30 cellular contexts compared by ENCODE assay signal in the genomic region with DNA sequence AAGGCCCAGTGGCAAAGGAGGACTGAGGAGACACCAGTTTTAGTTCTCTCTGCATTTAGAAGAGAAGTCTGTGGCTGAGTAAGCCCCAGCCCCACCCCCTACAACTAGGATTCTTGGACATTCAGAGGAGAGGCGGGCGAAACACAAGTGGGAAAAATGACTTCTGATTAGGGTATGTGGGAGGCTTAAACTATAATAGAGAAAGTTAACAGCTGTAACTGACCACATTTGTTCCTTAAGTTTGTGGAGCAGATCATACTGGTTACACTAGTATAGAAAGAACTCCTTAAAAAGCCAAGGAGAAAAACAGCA.
"Had no signal": no experiment of that assay in that cellular context is flagged by ENCODE, and none has a peak within 500 bp of the region (broad histone marks: within the 10 kb centered on the region; RNA-seq: fewer than 3 reads in every experiment).

No MANE protein-coding gene starts in this region.

- H3K36me3 ChIP-seq: cardiac muscle cell had no signal

- H3K27ac Mint-ChIP-seq: activated B cell treated with CpG ODN at 0.5 μM for 24 hours; activated CD4-positive, alpha-beta memory T cell treated with anti-CD3 and anti-CD28 coated beads, Interleukin-2, amount 10 ng/mL, durations not matched to agents 7 days and 5 days; activated CD8-positive, alpha-beta memory T cell treated with anti-CD3 and anti-CD28 coated beads, Interleukin-2, amount 10 ng/mL, durations not matched to agents 7 days and 5 days; activated naive CD8-positive, alpha-beta T cell treated with anti-CD3 and anti-CD28 coated beads for 36 hours; IgD-negative memory B cell had no signal

- H3K36me3 Mint-ChIP-seq: activated CD8-positive, alpha-beta memory T cell treated with anti-CD3 and anti-CD28 coated beads, Interleukin-2, amount 10 ng/mL, durations not matched to agents 7 days and 5 days; activated naive CD8-positive, alpha-beta T cell treated with anti-CD3 and anti-CD28 coated beads for 36 hours had no signal

- H2AFZ ChIP-seq: PC-9 had no signal

- H3K4me2 ChIP-seq: PC-9 had no signal

- ATAC-seq: activated CD8-positive, alpha-beta memory T cell treated with anti-CD3 and anti-CD28 coated beads, Interleukin-2, amount 10 ng/mL, durations not matched to agents 7 days and 5 days; Right ventricle myocardium inferior had no signal

- H3K9me3 Mint-ChIP-seq: activated B cell treated with CpG ODN at 0.5 μM for 24 hours; activated CD4-positive, alpha-beta memory T cell treated with anti-CD3 and anti-CD28 coated beads, Interleukin-2, amount 10 ng/mL, durations not matched to agents 7 days and 5 days; activated naive CD8-positive, alpha-beta T cell treated with anti-CD3 and anti-CD28 coated beads for 36 hours; central memory CD8-positive, alpha-beta T cell; IgD-negative memory B cell had no signal

- H3K27me3 ChIP-seq: cardiac muscle cell had no signal

- DNase-seq: activated B cell treated with CpG ODN at 0.5 μM for 24 hours; activated CD4-positive, alpha-beta memory T cell treated with anti-CD3 and anti-CD28 coated beads, Interleukin-2, amount 10 ng/mL, durations not matched to agents 7 days and 5 days; activated CD4-positive, alpha-beta T cell treated with anti-CD3 and anti-CD28 coated beads for 4 hours; activated CD4-positive, CD25-positive, alpha-beta regulatory T cell treated with anti-CD3 and anti-CD28 coated beads, Interleukin-2, amount 50 U/mL, for 72 hours; activated CD8-positive, alpha-beta memory T cell treated with anti-CD3 and anti-CD28 coated beads for 24 hours; activated CD8-positive, alpha-beta memory T cell treated with anti-CD3 and anti-CD28 coated beads, Interleukin-2, amount 10 ng/mL, durations not matched to agents 7 days and 5 days; activated CD8-positive, alpha-beta memory T cell treated with anti-CD3 and anti-CD28 coated beads, Interleukin-2, amount 50 U/mL, for 48 hours; activated effector memory CD4-positive, alpha-beta T cell treated with anti-CD3 and anti-CD28 coated beads, Interleukin-2, amount 50 U/mL, for 16 hours; activated naive CD4-positive, alpha-beta T cell; activated naive CD4-positive, alpha-beta T cell treated with anti-CD3 and anti-CD28 coated beads, Interleukin-2, amount 50 U/mL, for 16 hours; activated naive CD8-positive, alpha-beta T cell treated with anti-CD3 and anti-CD28 coated beads for 36 hours; activated T-cell treated with anti-CD3 and anti-CD28 coated beads, Interleukin-2, amount 50 U/mL, for 48 hours; amniotic stem cell; aorta; Kasumi-1; KG1; NCI-H1105; NCI-H1417 treated with DMSO at 0.1 percent for 48 hours; NCI-H187 treated with DMSO at 0.1 percent for 48 hours; NCI-H2081 treated with DMSO at 0.1 percent for 48 hours; NCI-H345; NCI-H524 treated with DMSO at 0.1 percent for 48 hours; PC-9; SIG-M5 had no signal

- H3K27ac ChIP-seq: cardiac muscle cell, PC-9, RWPE1, VCaP had no signal

- H3K4me3 Mint-ChIP-seq: activated B cell treated with CpG ODN at 0.5 μM for 24 hours; activated CD4-positive, alpha-beta memory T cell treated with anti-CD3 and anti-CD28 coated beads, Interleukin-2, amount 10 ng/mL, durations not matched to agents 7 days and 5 days; activated CD8-positive, alpha-beta memory T cell treated with anti-CD3 and anti-CD28 coated beads, Interleukin-2, amount 10 ng/mL, durations not matched to agents 7 days and 5 days; activated naive CD8-positive, alpha-beta T cell treated with anti-CD3 and anti-CD28 coated beads for 36 hours; central memory CD8-positive, alpha-beta T cell; IgD-negative memory B cell had no signal

- H3K4me1 Mint-ChIP-seq: activated B cell treated with CpG ODN at 0.5 μM for 24 hours; activated CD4-positive, alpha-beta memory T cell treated with anti-CD3 and anti-CD28 coated beads, Interleukin-2, amount 10 ng/mL, durations not matched to agents 7 days and 5 days; activated naive CD8-positive, alpha-beta T cell treated with anti-CD3 and anti-CD28 coated beads for 36 hours; central memory CD8-positive, alpha-beta T cell had no signal

- H3K4me3 ChIP-seq: cardiac muscle cell, PC-9 had no signal
